Comparison of ENCODE assay signal across 8 cellular contexts in genomic region chr20:5529331-5530142, GRCh38.
A peak's percentile ranks its signal among the peaks of the same experiment; 100 is the strongest.
DNase-seq lines count a peak whose midpoint lies in the region; ATAC-seq and TF ChIP-seq lines count a peak whose summit lies in the region.

No MANE protein-coding gene starts in this region.

- peak; percentile 82 for ATAC-seq in GM19452 (IDR thresholded peaks at IDR 0.05; ENCODE audit: unreplicated experiment)

- no peak overlapping the region for H3K27ac ChIP-seq in C4-2B

- DNase-seq in HK-2 (ENCODE audit: unreplicated experiment) (peak; percentile 79), NCI-H774 (lab: John Stamatoyannopoulos, UW) (peak; percentile 84), dermis blood vessel endothelial cell (peak; percentile 88), medulla oblongata (ENCODE audit: extremely low spot score) (peak; percentile 85)
- peak; percentile 82 to 85 for DNase-seq in activated CD4-positive, alpha-beta T cell treated with anti-CD3 and anti-CD28 coated beads, Interleukin-2, amount 50 U/mL, for 4 hours
- DNase-seq in stimulated activated CD4-positive, alpha-beta T cell treated with anti-CD3 and anti-CD28 coated beads, TNF-alpha, amount 100 ng/mL, for 4 hours (ENCODE audit: low read depth in 3 of 3): peak; percentile 62 to 67 (median 65)

- peak; percentile 83 for TF ChIP-seq CTCF in C4-2B (conservative IDR thresholded peaks at IDR 0.05)
